In the genomic region with DNA sequence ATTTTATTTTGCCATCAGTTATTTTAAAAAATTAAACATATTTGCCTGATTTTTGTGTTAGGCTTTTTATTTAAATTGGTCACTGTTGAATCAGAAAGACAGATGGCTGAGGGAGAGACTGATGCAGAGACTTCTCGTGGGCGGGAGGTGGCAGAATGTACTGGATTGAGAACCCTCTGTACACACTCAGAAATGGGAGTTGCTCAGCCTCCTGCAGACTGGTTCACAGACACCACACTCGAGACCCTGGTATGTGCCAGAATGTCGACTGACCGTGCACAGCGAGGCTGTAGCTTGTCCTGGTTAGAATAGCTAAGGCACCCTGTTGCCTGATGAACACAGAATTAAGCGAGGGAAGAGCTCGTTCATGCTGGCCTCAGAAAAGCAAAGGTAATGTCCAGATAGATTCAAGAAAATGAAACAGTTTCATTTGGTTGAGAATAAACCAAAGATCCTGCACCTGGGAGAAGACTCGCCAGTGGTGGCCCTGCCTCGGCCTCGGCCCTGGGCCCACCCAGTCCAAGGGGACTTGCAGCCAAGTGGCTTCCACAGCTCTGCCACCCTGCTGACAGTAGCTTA, we compare ENCODE assay signal across 18 cellular contexts.
DNase-seq lines count a peak whose midpoint lies in the region; ATAC-seq and TF ChIP-seq lines count a peak whose summit lies in the region.
"Had no signal": no experiment of that assay in that cellular context is flagged by ENCODE, and none has a peak within 500 bp of the region (broad histone marks: within the 10 kb centered on the region; RNA-seq: fewer than 3 reads in every experiment).

No MANE protein-coding gene starts in this region.

- H3K9me3 ChIP-seq in cardiac muscle cell (ENCODE audit: low read depth) (no peaks in the 10 kb centered on the region), heart left ventricle (no peaks in the 10 kb centered on the region)
- H3K9me3 ChIP-seq: uterus had no signal

- H3K4me3 Mint-ChIP-seq in glutamatergic neuron (ENCODE audit: unreplicated experiment): peak overlapping the region; percentile 41
- no peak overlapping the region for H3K4me3 Mint-ChIP-seq in activated T-helper 1 cell treated with anti-CD3 and anti-CD28 coated beads, Interleukin-12 subunit alpha, Interleukin-12 subunit beta, Interleukin-2, Interleukin-4 antibody, amounts not matched to agents 30 ng/mL and 10 ng/mL and 1 ng/mL, durations not matched to agents 14 hours and 24 hours and 36 hours
- H3K4me3 Mint-ChIP-seq: activated CD4-positive, alpha-beta T cell treated with anti-CD3 and anti-CD28 coated beads, Interleukin-2, amount 10 ng/mL, durations not matched to agents 7 days and 5 days; activated naive CD4-positive, alpha-beta T cell treated with anti-CD3 and anti-CD28 coated beads, Interleukin-2, amount 10 ng/mL, durations not matched to agents 7 days and 5 days; CD8-positive, alpha-beta T cell; mesothelial cell of epicardium had no signal

- TF ChIP-seq CTCF in cardiac muscle cell (IDR thresholded peaks at IDR 0.05; ENCODE audit: low read depth, low read length): no peak
- no peak for TF ChIP-seq CTCF in heart left ventricle (IDR thresholded peaks at IDR 0.05)
- TF ChIP-seq CTCF in glutamatergic neuron (IDR thresholded peaks at IDR 0.05; ENCODE audit: partially characterized antibody, unreplicated experiment): no peak

- intact Hi-C loops in heart left ventricle (cut with DNase I): loop anchor here in 1 of 10 donors (10.0 kb wide), 1 partner anchor 75 kb away; a partner anchor contains a TSS
- intact Hi-C loops in activated T-helper 1 cell treated with anti-CD3 and anti-CD28 coated beads, Interleukin-12 subunit alpha, Interleukin-12 subunit beta, Interleukin-2, Interleukin-4 antibody, amounts not matched to agents 30 ng/mL and 10 ng/mL and 1 ng/mL, durations not matched to agents 14 hours and 24 hours and 36 hours (cut with micrococcal nuclease): no loop called here

- H3K9me3 Mint-ChIP-seq in glutamatergic neuron (ENCODE audit: unreplicated experiment): peaks cover 2% of the 10 kb centered on the region
- H3K9me3 Mint-ChIP-seq in activated T-helper 1 cell treated with anti-CD3 and anti-CD28 coated beads, Interleukin-12 subunit alpha, Interleukin-12 subunit beta, Interleukin-2, Interleukin-4 antibody, amounts not matched to agents 30 ng/mL and 10 ng/mL and 1 ng/mL, durations not matched to agents 14 hours and 24 hours and 36 hours: no peaks in the 10 kb centered on the region
- H3K9me3 Mint-ChIP-seq: activated naive CD4-positive, alpha-beta T cell treated with anti-CD3 and anti-CD28 coated beads, Interleukin-2, amount 10 ng/mL, durations not matched to agents 7 days and 5 days; CD8-positive, alpha-beta T cell had no signal

- H3K4me3 ChIP-seq in cardiac muscle cell (no peak overlapping the region), heart left ventricle (no peak overlapping the region)
- H3K4me3 ChIP-seq: uterus had no signal

- WGBS in heart left ventricle, 4 donors: 86 to 88% (median 87%) methylated on average over 11 of the region's 11 CpGs

- no peak for DNase-seq in cardiac muscle cell (ENCODE audit: low read depth in 1 of 2, low spot score in 1 of 2)
- DNase-seq in heart left ventricle: no peak
- no peak for DNase-seq in glutamatergic neuron
- no peak for DNase-seq in globus pallidus (ENCODE audit: low spot score)
- no peak for DNase-seq in activated T-helper 1 cell treated with anti-CD3 and anti-CD28 coated beads, Interleukin-12 subunit alpha, Interleukin-12 subunit beta, Interleukin-2, Interleukin-4 antibody, amounts not matched to agents 30 ng/mL and 10 ng/mL and 1 ng/mL, durations not matched to agents 14 hours and 24 hours and 36 hours (ENCODE audit: low spot score)
- DNase-seq in hepatic stellate cell (ENCODE audit: low spot score): no peak
- DNase-seq: activated CD4-positive, alpha-beta T cell treated with anti-CD3 and anti-CD28 coated beads, Interleukin-2, amount 10 ng/mL, durations not matched to agents 7 days and 5 days; activated naive CD4-positive, alpha-beta T cell treated with anti-CD3 and anti-CD28 coated beads, Interleukin-2, amount 10 ng/mL, durations not matched to agents 7 days and 5 days; activated T-cell treated with anti-CD3 and anti-CD28 coated beads for 4 hours; brain microvascular endothelial cell; CD8-positive, alpha-beta T cell; left cardiac atrium; NCI-H146; right cardiac atrium; uterus had no signal

- H3K4me1 Mint-ChIP-seq in glutamatergic neuron (ENCODE audit: low read depth, unreplicated experiment): peaks cover 8% of the 10 kb centered on the region
- H3K4me1 Mint-ChIP-seq in activated T-helper 1 cell treated with anti-CD3 and anti-CD28 coated beads, Interleukin-12 subunit alpha, Interleukin-12 subunit beta, Interleukin-2, Interleukin-4 antibody, amounts not matched to agents 30 ng/mL and 10 ng/mL and 1 ng/mL, durations not matched to agents 14 hours and 24 hours and 36 hours (ENCODE audit: low read depth): no peaks in the 10 kb centered on the region
- H3K4me1 Mint-ChIP-seq: activated CD4-positive, alpha-beta T cell treated with anti-CD3 and anti-CD28 coated beads, Interleukin-2, amount 10 ng/mL, durations not matched to agents 7 days and 5 days; activated naive CD4-positive, alpha-beta T cell treated with anti-CD3 and anti-CD28 coated beads, Interleukin-2, amount 10 ng/mL, durations not matched to agents 7 days and 5 days; mesothelial cell of epicardium had no signal

- H3K27ac ChIP-seq in cardiac muscle cell: peak overlapping the region; percentile 13
- H3K27ac ChIP-seq in heart left ventricle: no peak overlapping the region
- H3K27ac ChIP-seq: brain microvascular endothelial cell, uterus had no signal

- H3K27me3 ChIP-seq in cardiac muscle cell (no peaks in the 10 kb centered on the region), heart left ventricle (no peaks in the 10 kb centered on the region)
- H3K27me3 ChIP-seq: brain microvascular endothelial cell, uterus had no signal

- H3K27me3 Mint-ChIP-seq in glutamatergic neuron (ENCODE audit: unreplicated experiment): peaks cover 5% of the 10 kb centered on the region
- H3K27me3 Mint-ChIP-seq in activated T-helper 1 cell treated with anti-CD3 and anti-CD28 coated beads, Interleukin-12 subunit alpha, Interleukin-12 subunit beta, Interleukin-2, Interleukin-4 antibody, amounts not matched to agents 30 ng/mL and 10 ng/mL and 1 ng/mL, durations not matched to agents 14 hours and 24 hours and 36 hours (ENCODE audit: insufficient read depth): no peaks in the 10 kb centered on the region
- H3K27me3 Mint-ChIP-seq: activated CD4-positive, alpha-beta T cell treated with anti-CD3 and anti-CD28 coated beads, Interleukin-2, amount 10 ng/mL, durations not matched to agents 7 days and 5 days; activated naive CD4-positive, alpha-beta T cell treated with anti-CD3 and anti-CD28 coated beads, Interleukin-2, amount 10 ng/mL, durations not matched to agents 7 days and 5 days had no signal

- H3K36me3 Mint-ChIP-seq in glutamatergic neuron (ENCODE audit: unreplicated experiment): peaks cover 5% of the 10 kb centered on the region
- H3K36me3 Mint-ChIP-seq in activated T-helper 1 cell treated with anti-CD3 and anti-CD28 coated beads, Interleukin-12 subunit alpha, Interleukin-12 subunit beta, Interleukin-2, Interleukin-4 antibody, amounts not matched to agents 30 ng/mL and 10 ng/mL and 1 ng/mL, durations not matched to agents 14 hours and 24 hours and 36 hours (ENCODE audit: low read depth): no peaks in the 10 kb centered on the region
- H3K36me3 Mint-ChIP-seq: activated naive CD4-positive, alpha-beta T cell treated with anti-CD3 and anti-CD28 coated beads, Interleukin-2, amount 10 ng/mL, durations not matched to agents 7 days and 5 days; CD8-positive, alpha-beta T cell had no signal

- H3K4me1 ChIP-seq in cardiac muscle cell (ENCODE audit: low read depth) (no peaks in the 10 kb centered on the region), heart left ventricle (no peaks in the 10 kb centered on the region)
- H3K4me1 ChIP-seq: uterus had no signal

- no peak for TF ChIP-seq POLR2A in heart left ventricle (IDR thresholded peaks at IDR 0.05)

- H3K36me3 ChIP-seq in cardiac muscle cell (peaks cover 7% of the 10 kb centered on the region), heart left ventricle (peaks cover 0 to 52% (median 39%) of the 10 kb centered on the region in 9 donors)
- H3K36me3 ChIP-seq: uterus had no signal

- peak overlapping the region; percentile 82 for H3K27ac Mint-ChIP-seq in glutamatergic neuron (ENCODE audit: unreplicated experiment)
- no peak overlapping the region for H3K27ac Mint-ChIP-seq in activated T-helper 1 cell treated with anti-CD3 and anti-CD28 coated beads, Interleukin-12 subunit alpha, Interleukin-12 subunit beta, Interleukin-2, Interleukin-4 antibody, amounts not matched to agents 30 ng/mL and 10 ng/mL and 1 ng/mL, durations not matched to agents 14 hours and 24 hours and 36 hours
- H3K27ac Mint-ChIP-seq: activated CD4-positive, alpha-beta T cell treated with anti-CD3 and anti-CD28 coated beads, Interleukin-2, amount 10 ng/mL, durations not matched to agents 7 days and 5 days; activated naive CD4-positive, alpha-beta T cell treated with anti-CD3 and anti-CD28 coated beads, Interleukin-2, amount 10 ng/mL, durations not matched to agents 7 days and 5 days; CD8-positive, alpha-beta T cell; mesothelial cell of epicardium had no signal

- no peak for ATAC-seq in heart left ventricle
- ATAC-seq in SK-N-SH treated with all-trans-retinoic acid at 6 μM for 48 hours: peak; percentile 1; the same call in 2 of the 3 replicates
- ATAC-seq in HG02759 (IDR thresholded peaks at IDR 0.05; ENCODE audit: unreplicated experiment): no peak
- ATAC-seq: CD8-positive, alpha-beta T cell; left cardiac atrium; right cardiac atrium had no signal

TF ChIP-seq in SK-N-SH treated with all-trans-retinoic acid at 6 μM for 48 hours, 23 proteins besides CTCF, POLR2A, EP300 and RAD21 (continues in another document):
- TF ChIP-seq PPARA (CRISPR knock-in tag; IDR thresholded peaks at IDR 0.05; ENCODE audit: borderline replicate concordance): no peak
- TF ChIP-seq GLIS3 (CRISPR knock-in tag; IDR thresholded peaks at IDR 0.05): no peak
- no peak for TF ChIP-seq BACH2 (CRISPR knock-in tag; IDR thresholded peaks at IDR 0.05; ENCODE audit: borderline replicate concordance)
- TF ChIP-seq ZNF70 (CRISPR knock-in tag; IDR thresholded peaks at IDR 0.05): no peak
- TF ChIP-seq ZC3H10 (CRISPR knock-in tag; IDR thresholded peaks at IDR 0.05): no peak
- TF ChIP-seq ARNTL (CRISPR knock-in tag; IDR thresholded peaks at IDR 0.05; ENCODE audit: borderline replicate concordance, low read depth): no peak
